In genomic region chr3:183308746-183309145, GRCh38 we compare ENCODE assay signal across 12 cellular contexts.
"Had no signal": no experiment of that assay in that cellular context is flagged by ENCODE, and none has a peak within 500 bp of the region (broad histone marks: within the 10 kb centered on the region; RNA-seq: fewer than 3 reads in every experiment).

No MANE protein-coding gene starts in this region.

- H3K4me3 ChIP-seq: cardiac muscle cell, coronary artery, suprapubic skin had no signal

- H3K27me3 Mint-ChIP-seq: effector memory CD8-positive, alpha-beta T cell had no signal

- H3K27ac ChIP-seq: cardiac muscle cell, coronary artery, epithelial cell of prostate, suprapubic skin had no signal

- H3K4me3 Mint-ChIP-seq: activated naive CD4-positive, alpha-beta T cell treated with anti-CD3 and anti-CD28 coated beads for 36 hours; activated T-helper 1 cell treated with anti-CD3 and anti-CD28 coated beads, Interleukin-12 subunit alpha, Interleukin-12 subunit beta, Interleukin-2, Interleukin-4 antibody, amounts not matched to agents 30 ng/mL and 10 ng/mL and 1 ng/mL, durations not matched to agents 14 hours and 24 hours and 36 hours; effector memory CD8-positive, alpha-beta T cell; immature natural killer cell had no signal

- H3K36me3 ChIP-seq: suprapubic skin had no signal

- H3K27ac Mint-ChIP-seq: activated naive CD4-positive, alpha-beta T cell treated with anti-CD3 and anti-CD28 coated beads for 36 hours; activated T-helper 1 cell treated with anti-CD3 and anti-CD28 coated beads, Interleukin-12 subunit alpha, Interleukin-12 subunit beta, Interleukin-2, Interleukin-4 antibody, amounts not matched to agents 30 ng/mL and 10 ng/mL and 1 ng/mL, durations not matched to agents 14 hours and 24 hours and 36 hours; effector memory CD8-positive, alpha-beta T cell; immature natural killer cell had no signal

- H3K9me3 ChIP-seq: suprapubic skin had no signal

- H3K9me3 Mint-ChIP-seq: activated naive CD4-positive, alpha-beta T cell treated with anti-CD3 and anti-CD28 coated beads for 36 hours; activated T-helper 1 cell treated with anti-CD3 and anti-CD28 coated beads, Interleukin-12 subunit alpha, Interleukin-12 subunit beta, Interleukin-2, Interleukin-4 antibody, amounts not matched to agents 30 ng/mL and 10 ng/mL and 1 ng/mL, durations not matched to agents 14 hours and 24 hours and 36 hours; effector memory CD8-positive, alpha-beta T cell; immature natural killer cell had no signal

- H3K27me3 ChIP-seq: cardiac muscle cell, suprapubic skin had no signal

- DNase-seq: activated CD4-positive, alpha-beta T cell treated with anti-CD3 and anti-CD28 coated beads for 4 hours; activated naive CD4-positive, alpha-beta T cell treated with anti-CD3 and anti-CD28 coated beads for 36 hours; effector memory CD8-positive, alpha-beta T cell; immature natural killer cell; stimulated activated CD4-positive, alpha-beta T cell treated with anti-CD3 and anti-CD28 coated beads, Interleukin-4, amount 100 ng/mL, for 1 hour; stimulated activated CD8-positive, alpha-beta memory T cell treated with anti-CD3 and anti-CD28 coated beads, Interleukin-4, amount 100 ng/mL, for 48 hours; stimulated activated naive CD8-positive, alpha-beta T cell treated with anti-CD3 and anti-CD28 coated beads, Interleukin-15, Interleukin-2, amounts not matched to agents 100 U/mL and 50 U/mL, for 24 hours had no signal
